9 cellular contexts compared by ENCODE assay signal in the genomic region with DNA sequence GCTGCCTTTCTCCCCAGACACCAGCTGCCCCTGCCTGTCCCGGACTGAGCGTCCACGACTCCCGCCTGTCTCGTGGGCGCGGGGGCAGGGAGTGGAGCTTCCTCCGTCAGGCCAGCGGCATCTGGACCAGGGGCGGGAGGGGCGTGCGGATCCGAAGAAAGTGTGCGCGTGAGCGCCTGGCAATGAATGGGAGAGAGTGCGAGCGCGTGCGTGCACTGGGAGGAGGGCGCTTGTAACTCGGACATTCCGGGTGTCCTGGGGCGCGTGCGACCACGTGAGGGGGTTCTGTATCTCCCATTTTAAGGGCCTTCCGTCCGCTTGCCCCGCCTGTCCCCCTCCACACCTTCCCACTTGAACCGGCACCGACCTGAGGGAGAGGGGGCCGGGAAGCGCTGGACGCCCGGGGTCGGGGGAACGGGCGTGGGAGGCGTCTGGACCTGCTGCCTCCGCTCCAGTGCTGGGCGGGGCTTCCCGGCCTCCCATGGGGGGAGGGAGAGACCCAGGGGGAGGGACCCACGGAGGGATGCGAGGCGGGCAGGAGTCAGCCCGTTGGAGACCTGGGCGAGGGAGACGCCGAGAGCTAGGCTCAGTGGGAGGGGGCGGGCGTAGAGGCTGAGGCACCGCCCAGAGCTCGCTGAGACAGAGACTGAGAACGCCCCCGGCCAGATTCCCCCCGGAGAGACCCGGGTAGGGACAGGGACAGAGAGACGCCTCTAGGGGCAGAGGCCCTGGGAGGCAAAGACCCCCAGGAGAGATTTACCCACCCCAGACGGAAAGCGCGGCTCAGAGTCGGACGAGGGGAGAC. TPM values are rescaled to one million over a fixed set of nuclear protein-coding genes. Genes with fewer than 3 reads are reported as not detected.
DNase-seq lines count a peak whose midpoint lies in the region; ATAC-seq, FAIRE-seq and TF ChIP-seq lines count a peak whose summit lies in the region.
"Had no signal": no experiment of that assay in that cellular context is flagged by ENCODE, and none has a peak within 500 bp of the region (broad histone marks: within the 10 kb centered on the region; RNA-seq: fewer than 3 reads in every experiment).

A gene with protein sequence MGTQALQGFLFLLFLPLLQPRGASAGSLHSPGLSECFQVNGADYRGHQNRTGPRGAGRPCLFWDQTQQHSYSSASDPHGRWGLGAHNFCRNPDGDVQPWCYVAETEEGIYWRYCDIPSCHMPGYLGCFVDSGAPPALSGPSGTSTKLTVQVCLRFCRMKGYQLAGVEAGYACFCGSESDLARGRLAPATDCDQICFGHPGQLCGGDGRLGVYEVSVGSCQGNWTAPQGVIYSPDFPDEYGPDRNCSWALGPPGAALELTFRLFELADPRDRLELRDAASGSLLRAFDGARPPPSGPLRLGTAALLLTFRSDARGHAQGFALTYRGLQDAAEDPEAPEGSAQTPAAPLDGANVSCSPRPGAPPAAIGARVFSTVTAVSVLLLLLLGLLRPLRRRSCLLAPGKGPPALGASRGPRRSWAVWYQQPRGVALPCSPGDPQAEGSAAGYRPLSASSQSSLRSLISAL (plus strand): TSS at position 665 of the 805 bp plus-strand sequence. CDS start 246 bp downstream, outside the sequence.

- CTCF ChIA-PET in H1 (lab: Charles Lee; ENCODE audit: partially characterized antibody): interaction anchor here (0.6 to 5.6 kb wide), 15 partner anchors 9 to 122 kb away, joined by 3 to 41 read pairs (median 5); a partner anchor contains a TSS

- no peak for FAIRE-seq in H1 (lab: Jason Lieb, UNC)

- TF ChIP-seq EP300 in H1 (IDR thresholded peaks at IDR 0.05; ENCODE audit: borderline replicate concordance in 1 of 2, low read depth in 2 of 2, low read length in 2 of 2): no peak

- no peak within 1 kb of the TSS for H2AFZ ChIP-seq in H1 (ENCODE audit: low read length)

- H4K20me1 ChIP-seq in H1 (replicated peaks in 1 of 2; ENCODE audit: control insufficient read depth in 1 of 2, insufficient read depth in 2 of 2, low read length in 2 of 2): peaks cover 5 to 8% of the 10 kb centered on the region in 2 experiments

- no peak within 1 kb of the TSS for H2BK20ac ChIP-seq in H1 (ENCODE audit: low read length)

- H4K5ac ChIP-seq in H1 (ENCODE audit: insufficient read length, low read depth, low read length): peak within 1 kb of the TSS; percentile 85

- DNase-seq in NCI-H1417 (lab: John Stamatoyannopoulos, UW) (peak; percentile 61 to 72 (median 68)), NCI-H1417 treated with DMSO at 0.1 percent for 48 hours (lab: John Stamatoyannopoulos, UW) (no peak), LoVo (ENCODE audit: low spot score) (peak; percentile 69), T-helper 17 cell (peak in 1 of 3 donors; percentile 38), H1 (ENCODE audit: low read depth in 1 of 2, low spot score in 2 of 2) (peak in 1 of 2 experiments; percentile 87), progenitor cell of endocrine pancreas (ENCODE audit: low spot score, unreplicated experiment) (no peak)
- no peak for DNase-seq in effector CD4-positive, alpha-beta T cell

- H2BK12ac ChIP-seq in H1 (ENCODE audit: low read depth, low read length): peak within 1 kb of the TSS; percentile 84; the same call in 1 of the 2 replicates

- H3K27me3 Mint-ChIP-seq in T-helper 17 cell (peaks cover 23% of the 10 kb centered on the region), progenitor cell of endocrine pancreas (peaks cover 44% of the 10 kb centered on the region)

- peak within 1 kb of the TSS; percentile 61 for H3K56ac ChIP-seq in H1 (replicated peaks; ENCODE audit: insufficient read length, low read depth, low read length)

- peak within 1 kb of the TSS; percentile 80 for H3K4ac ChIP-seq in H1 (replicated peaks; ENCODE audit: insufficient read length, low read depth, low read length)

- H3K4me3 Mint-ChIP-seq in T-helper 17 cell (peak within 1 kb of the TSS; percentile 92), progenitor cell of endocrine pancreas (ENCODE audit: low read depth) (peak within 1 kb of the TSS; percentile 57)

- peaks cover 15 to 32% (median 23%) of the 10 kb centered on the region in 4 experiments; a peak in 6 of 7 replicates for H3K27me3 ChIP-seq in H1 (replicated peaks in 1 of 4; ENCODE audit: control insufficient read depth in 3 of 4, extremely low read depth in 1 of 4, insufficient read depth in 3 of 4, low read length in 3 of 4)

- H2AK5ac ChIP-seq in H1 (ENCODE audit: low read depth, low read length): no peak within 1 kb of the TSS

- peak within 1 kb of the TSS; percentile 64 to 86 for H3K4me2 ChIP-seq in H1 (ENCODE audit: insufficient read depth in 1 of 2, low read depth in 2 of 2, low read length in 2 of 2)

- no peak within 1 kb of the TSS; the same call in 1 of the 2 replicates for H3K27ac ChIP-seq in H1 (ENCODE audit: low read depth, low read length)
- H3K27ac ChIP-seq: adrenal gland had no signal

- ATAC-seq in T-helper 17 cell (peak; percentile 14), HG02852 (IDR thresholded peaks at IDR 0.05; ENCODE audit: unreplicated experiment) (no peak)

- H3K27ac Mint-ChIP-seq in T-helper 17 cell: no peak within 1 kb of the TSS
- no peak within 1 kb of the TSS for H3K27ac Mint-ChIP-seq in progenitor cell of endocrine pancreas

- H3K9me3 ChIP-seq in T-helper 17 cell (ENCODE audit: control insufficient read depth, low read length, poor library complexity, severe bottlenecking): no peaks in the 10 kb centered on the region
- H3K9me3 ChIP-seq in H1 (ENCODE audit: insufficient read depth in 2 of 2, low read depth in 1 of 2, low read length in 1 of 2): no peaks in the 10 kb centered on the region
- H3K9me3 ChIP-seq: adrenal gland had no signal

- H3K36me3 Mint-ChIP-seq in T-helper 17 cell (ENCODE audit: low read depth) (peaks cover 2% of the 10 kb centered on the region), progenitor cell of endocrine pancreas (ENCODE audit: insufficient read depth) (no peaks in the 10 kb centered on the region)

- H2BK120ac ChIP-seq in H1 (replicated peaks; ENCODE audit: low read depth, low read length): no peak within 1 kb of the TSS

- H2BK5ac ChIP-seq in H1 (ENCODE audit: low read depth, low read length): peak within 1 kb of the TSS; percentile 91; the same call in 1 of the 2 replicates

- H3K4me1 Mint-ChIP-seq in T-helper 17 cell (peaks cover 20% of the 10 kb centered on the region), progenitor cell of endocrine pancreas (ENCODE audit: low read depth) (peaks cover 2% of the 10 kb centered on the region)

- peaks cover 0 to 27% (median 17%) of the 10 kb centered on the region in 4 experiments; a peak in 5 of 7 replicates for H3K4me1 ChIP-seq in H1 (replicated peaks in 1 of 4; ENCODE audit: control insufficient read depth in 3 of 4, insufficient read depth in 4 of 4, low read length in 3 of 4)

- 4% methylated on average over 24 of the region's 64 CpGs; no CpG with 5 or more reads in 1 of the 2 experiments for WGBS in H1 (ENCODE audit: extremely low coverage in 1 of 2, insufficient coverage in 1 of 2, insufficient read length in 1 of 2, insufficient replicate concordance in 2 of 2, low coverage in 1 of 2, low lambda C conversion rate in 2 of 2, missing lambda C conversion rate in 1 of 2), 2 experiments

- TF ChIP-seq CTCF in H1 (IDR thresholded peaks at IDR 0.05; ENCODE audit: control extremely low read depth in 1 of 3, insufficient read depth in 1 of 3, low read depth in 1 of 3, low read length in 3 of 3) (peak in 1 of 3 experiments; percentile 13; a peak in 1 of 4 replicates), progenitor cell of endocrine pancreas (IDR thresholded peaks at IDR 0.05; ENCODE audit: unreplicated experiment) (no peak)

- peak within 1 kb of the TSS; percentile 11 for H4K8ac ChIP-seq in H1 (ENCODE audit: extremely low read depth, insufficient read depth, low read length)

- H3K14ac ChIP-seq in H1 (ENCODE audit: insufficient read length): no peak within 1 kb of the TSS

- H3K9ac ChIP-seq in H1 (replicated peaks in 1 of 4; ENCODE audit: extremely low read depth in 1 of 4, low read depth in 3 of 4, low read length in 3 of 4): peak within 1 kb of the TSS in 1 of 4 experiments; percentile 21; a peak in 2 of 7 replicates

- peak within 1 kb of the TSS; percentile 39 to 80 (median 59) for H3K4me3 ChIP-seq in H1 (ENCODE audit: extremely low read depth in 1 of 4, insufficient read depth in 2 of 4, low read depth in 3 of 4, low read length in 4 of 4)

- H3K79me1 ChIP-seq in H1 (ENCODE audit: low read depth, low read length): no peaks in the 10 kb centered on the region

- no peak within 1 kb of the TSS for H3K23ac ChIP-seq in H1 (ENCODE audit: insufficient read length)

- H3K18ac ChIP-seq in H1 (ENCODE audit: extremely low read depth, low read length): peak within 1 kb of the TSS; percentile 99

- TF ChIP-seq POLR2A in H1 (IDR thresholded peaks at IDR 0.05; ENCODE audit: control extremely low read depth in 1 of 2, low read depth in 2 of 2, low read length in 2 of 2): no peak

- no peaks in the 10 kb centered on the region for H3K79me2 ChIP-seq in H1 (ENCODE audit: control insufficient read depth in 1 of 2, insufficient read depth in 2 of 2, low read length in 2 of 2)

- H2BK15ac ChIP-seq in H1 (ENCODE audit: low read length): no peak within 1 kb of the TSS; the same call in 1 of the 2 replicates

- H3K23me2 ChIP-seq in H1 (ENCODE audit: low read depth, low read length): peaks cover 21% of the 10 kb centered on the region

- POLR2A ChIA-PET in H1 (lab: Charles Lee; ENCODE audit: partially characterized antibody): interaction anchor here (0.6 to 25.4 kb wide), 17 partner anchors 8 to 191 kb away, joined by 3 to 455 read pairs (median 4); a partner anchor contains a TSS

- no peaks in the 10 kb centered on the region for H3K9me3 Mint-ChIP-seq in progenitor cell of endocrine pancreas (ENCODE audit: low read depth)

- H3K36me3 ChIP-seq in H1 (ENCODE audit: control insufficient read depth in 2 of 4, insufficient read depth in 4 of 4, low read length in 3 of 4): no peaks in the 10 kb centered on the region
- H3K36me3 ChIP-seq: adrenal gland had no signal

- no peak for TF ChIP-seq RAD21 in H1 (IDR thresholded peaks at IDR 0.05 in 1 of 2, conservative IDR thresholded peaks at IDR 0.05 in 1 of 2; ENCODE audit: low read depth in 2 of 2, low read length in 2 of 2)

- peak within 1 kb of the TSS; percentile 95 for H4K91ac ChIP-seq in H1 (replicated peaks; ENCODE audit: insufficient read length, low read length)

RNA-seq across cellular contexts. Expression of the gene that starts here (rescaled TPM):
- not detected for total RNA-seq in T-helper 17 cell
- 6.6 and 7.8 TPM in 2 replicates for total RNA-seq in H1 (2021; fragmentation: NEBNext Ultra II Directional; extraction: Animal tissue kit (Norgen Biotek cat#: 25700))
- 7.0 and 10.4 TPM in 2 replicates for polyA plus RNA-seq in H1 (2011; rRNA removed)
- polyA plus RNA-seq in H1 (2011; cell fraction: cytosol; rRNA removed): 8.8 TPM
- 16.5 TPM for polyA plus RNA-seq in H1 (2011; cell fraction: nucleus; rRNA removed)
- 2.6 to 7.9 TPM (median 6.3 TPM) in 4 replicates for polyA plus RNA-seq in H1 (2012, experiment 1 of 2)
- polyA plus RNA-seq in H1 (2012, experiment 2 of 2): 6.3 TPM
- polyA plus RNA-seq in H1 (2013, experiment 1 of 2): 10.9 TPM
- 10.2 TPM for polyA plus RNA-seq in H1 (2013, experiment 2 of 2)
- polyA minus RNA-seq in H1 (2011; rRNA and poly(A)+ RNA removed): 0.32 and 0.71 TPM in 2 replicates
- 2.3 TPM for polyA minus RNA-seq in H1 (2011; cell fraction: cytosol; rRNA and poly(A)+ RNA removed)
- 3.9 TPM for polyA minus RNA-seq in H1 (2011; cell fraction: nucleus; rRNA and poly(A)+ RNA removed)
- 0.31 and 0.47 TPM in 2 replicates for total RNA-seq in progenitor cell of endocrine pancreas
- total RNA-seq: adrenal gland had no signal
- polyA plus RNA-seq: adrenal gland had no signal

Comparison
In these comparisons a context has a peak if more than half of its experiments do, and no peak if none do; other contexts are left out.
1. DNase-seq: peak in NCI-H1417 (3 of 3) and LoVo (single experiment); none in NCI-H1417 treated with DMSO at 0.1 percent for 48 hours (single experiment), progenitor cell of endocrine pancreas (single experiment) and effector CD4-positive, alpha-beta T cell (single experiment).
2. Peak in ATAC-seq in T-helper 17 cell; RNA of the gene not detected or under 1 TPM.